19 cellular contexts compared by ENCODE assay signal in genomic region chr1:76786232-76786631, GRCh38.
DNase-seq lines count a peak whose midpoint lies in the region; ATAC-seq, FAIRE-seq and TF ChIP-seq lines count a peak whose summit lies in the region.
"Had no signal": no experiment of that assay in that cellular context is flagged by ENCODE, and none has a peak within 500 bp of the region (broad histone marks: within the 10 kb centered on the region; RNA-seq: fewer than 3 reads in every experiment).

No MANE protein-coding gene starts in this region.

- H3K9me3 ChIP-seq in endothelial cell of umbilical vein (replicated peaks; ENCODE audit: control insufficient read depth, insufficient read depth, low read length) (no peaks in the 10 kb centered on the region), right cardiac atrium (ENCODE audit: control insufficient read depth, low read length) (no peaks in the 10 kb centered on the region)
- H3K9me3 ChIP-seq: BE2C had no signal

- no peak overlapping the region for H3K27ac ChIP-seq in endothelial cell of umbilical vein (ENCODE audit: insufficient read depth, low read depth, low read length)
- H3K27ac ChIP-seq in right cardiac atrium (ENCODE audit: low read length), result no peak overlapping the region
- H3K27ac ChIP-seq: SK-N-MC had no signal

- H4K20me1 ChIP-seq in endothelial cell of umbilical vein (replicated peaks; ENCODE audit: control insufficient read depth, extremely low read depth, insufficient read depth, low read length), result no peaks in the 10 kb centered on the region

- BruUV-seq in endothelial cell of umbilical vein (replicated peaks; lab: Mats Ljungman, UMichigan), result no TSS peak

- no peaks in the 10 kb centered on the region for H3K4me1 ChIP-seq in endothelial cell of umbilical vein (ENCODE audit: control insufficient read depth, extremely low read depth, insufficient read depth, low read length)
- no peaks in the 10 kb centered on the region for H3K4me1 ChIP-seq in right cardiac atrium (ENCODE audit: control insufficient read depth, insufficient read depth, low read length)
- H3K4me1 ChIP-seq: BE2C had no signal

- FAIRE-seq in endothelial cell of umbilical vein (lab: Jason Lieb, UNC), result no peak
- FAIRE-seq: D721Med, H54, HTR-8/SVneo had no signal

- CTCF ChIA-PET in endothelial cell of umbilical vein (lab: Charles Lee), result no interaction called here

- H3K4me2 ChIP-seq in endothelial cell of umbilical vein (ENCODE audit: insufficient read depth, low read length), result no peak overlapping the region

- H3K9ac ChIP-seq in endothelial cell of umbilical vein (replicated peaks; ENCODE audit: extremely low read depth, insufficient read depth, low read length), result no peak overlapping the region

- H3K27me3 ChIP-seq in endothelial cell of umbilical vein (ENCODE audit: control insufficient read depth in 2 of 2, insufficient read depth in 2 of 2, low read length in 2 of 2) (peaks cover 0 to 2% of the 10 kb centered on the region in 2 experiments), right cardiac atrium (ENCODE audit: control insufficient read depth, insufficient read depth) (no peaks in the 10 kb centered on the region)
- H3K27me3 ChIP-seq: BE2C had no signal

- no peaks in the 10 kb centered on the region for H3K79me2 ChIP-seq in endothelial cell of umbilical vein (ENCODE audit: control insufficient read depth, insufficient read depth, low read length)

- no peak for TF ChIP-seq POLR2A in endothelial cell of umbilical vein (IDR thresholded peaks at IDR 0.05; ENCODE audit: low read depth, low read length)

- H3K36me3 ChIP-seq in endothelial cell of umbilical vein (ENCODE audit: control insufficient read depth in 2 of 2, extremely low read depth in 1 of 2, insufficient read depth in 2 of 2, low read length in 2 of 2), result no peaks in the 10 kb centered on the region
- H3K36me3 ChIP-seq: BE2C had no signal

- H3K9me1 ChIP-seq in endothelial cell of umbilical vein (replicated peaks; ENCODE audit: control insufficient read depth, extremely low read depth, insufficient read depth, low read length), result no peaks in the 10 kb centered on the region

- POLR2A ChIA-PET in endothelial cell of umbilical vein (lab: Charles Lee), result no interaction called here

- no peak overlapping the region for H2AFZ ChIP-seq in endothelial cell of umbilical vein (ENCODE audit: low read depth, low read length)

- intact Hi-C loops in endothelial cell of umbilical vein (cut with micrococcal nuclease), result no loop called here
- intact Hi-C loops in right cardiac atrium (cut with DNase I), result no loop called here

- DNase-seq in AG10803 (ENCODE audit: low read depth), result peak; percentile 17
- DNase-seq in HT1080 (ENCODE audit: low read depth), result peak; percentile 32
- DNase-seq in endothelial cell of umbilical vein (ENCODE audit: low read depth, low spot score), result peak; percentile 82
- DNase-seq in lung microvascular endothelial cell (ENCODE audit: low read depth in 2 of 2), result peak; percentile 52 to 73
- no peak for DNase-seq in right cardiac atrium
- no peak for DNase-seq in NCI-H345 (lab: John Stamatoyannopoulos, UW)
- DNase-seq in stimulated activated CD8-positive, alpha-beta memory T cell treated with anti-CD3 and anti-CD28 coated beads, Interleukin-4, amount 100 ng/mL, for 48 hours, result no peak
- DNase-seq: BE2C; CD4-positive, alpha-beta memory T cell; MV-4-11; NCI-H1436 treated with DMSO at 0.1 percent for 48 hours; NCI-H2081; NCI-H524 treated with DMSO at 0.1 percent for 48 hours; NK-92 treated with Interleukin-12 subunit alpha and Interleukin-12 subunit beta, amount 100 ng/mL, for 24 hours had no signal

- no peak for TF ChIP-seq CTCF in AG10803 (conservative IDR thresholded peaks at IDR 0.05; ENCODE audit: low read length)
- TF ChIP-seq CTCF in endothelial cell of umbilical vein (IDR thresholded peaks at IDR 0.05; ENCODE audit: extremely low read depth in 1 of 2, insufficient read depth in 1 of 2, low read depth in 1 of 2, low read length in 2 of 2), result no peak

- dilution Hi-C loops in endothelial cell of umbilical vein (cut with MboI; ENCODE audit: extremely low pct_ligation_motif_present, low sequenced_read_pairs), result no loop called here

- H3K4me3 ChIP-seq in AG10803 (ENCODE audit: low read length) (no peak overlapping the region), endothelial cell of umbilical vein (replicated peaks in 1 of 3; ENCODE audit: insufficient read depth in 1 of 3, low read depth in 1 of 3, low read length in 3 of 3) (no peak overlapping the region), right cardiac atrium (ENCODE audit: low read length) (no peak overlapping the region)
- H3K4me3 ChIP-seq: SK-N-MC had no signal

- ATAC-seq in right cardiac atrium, result no peak
- ATAC-seq in GM21576 (IDR thresholded peaks at IDR 0.05; ENCODE audit: unreplicated experiment), result no peak

TF ChIP-seq in endothelial cell of umbilical vein, 7 proteins besides CTCF, POLR2A, EP300 and RAD21:
- TF ChIP-seq JUN (IDR thresholded peaks at IDR 0.05; ENCODE audit: borderline replicate concordance, insufficient read depth, insufficient read length, low read depth), result peak; percentile 46
- no peak for TF ChIP-seq MYC (IDR thresholded peaks at IDR 0.05; ENCODE audit: low read depth, low read length)
- TF ChIP-seq FOS (IDR thresholded peaks at IDR 0.05; ENCODE audit: borderline replicate concordance, insufficient read depth, low read length), result peak; percentile 19
TF ChIP-seq in endothelial cell of umbilical vein: peak in this region for 2.

Comparison
In these comparisons a context has a peak if more than half of its experiments do, and no peak if none do; other contexts are left out.
1. DNase-seq: peak in AG10803 (single experiment), HT1080 (single experiment), endothelial cell of umbilical vein (single experiment) and lung microvascular endothelial cell (2 of 2); none in right cardiac atrium (0 of 3), NCI-H345 (single experiment) and stimulated activated CD8-positive, alpha-beta memory T cell treated with anti-CD3 and anti-CD28 coated beads, Interleukin-4, amount 100 ng/mL, for 48 hours (single experiment).